In the genomic region with DNA sequence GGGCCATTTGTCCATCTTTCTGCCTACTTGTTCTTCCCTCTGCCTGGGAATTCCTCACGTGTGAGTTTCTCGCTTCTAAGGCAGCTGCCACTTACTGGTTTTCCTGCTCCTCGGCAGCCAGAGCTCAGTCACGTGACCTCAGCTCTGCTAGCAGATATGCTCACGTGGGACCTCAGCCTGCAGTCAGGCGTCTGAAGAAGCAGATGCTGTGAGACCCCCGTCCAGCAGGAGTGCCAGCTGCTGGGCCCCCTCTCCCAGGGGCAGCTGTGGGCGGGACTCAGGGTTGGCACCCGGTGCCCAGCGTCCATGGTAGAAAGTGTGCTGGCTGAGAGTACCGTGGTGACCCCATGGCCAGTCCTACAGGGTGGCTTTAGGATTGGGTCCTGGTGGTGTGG, we compare ENCODE assay signal across 8 cellular contexts.
DNase-seq lines count a peak whose midpoint lies in the region; ATAC-seq and TF ChIP-seq lines count a peak whose summit lies in the region.

No MANE protein-coding gene starts in this region.

- no peaks in the 10 kb centered on the region for H4K20me1 ChIP-seq in GM23248 (ENCODE audit: insufficient read depth)

- H3F3A ChIP-seq in GM23248 (ENCODE audit: insufficient read depth) = no peaks in the 10 kb centered on the region

- H3K36me3 ChIP-seq in GM23248 (ENCODE audit: low read depth) = no peaks in the 10 kb centered on the region
- no peaks in the 10 kb centered on the region for H3K36me3 ChIP-seq in mucosa of descending colon (ENCODE audit: low read depth)

- intact Hi-C loops in mucosa of descending colon (cut with DNase I, micrococcal nuclease) = no loop called here

- H3K4me3 ChIP-seq in GM23248 (no peak overlapping the region), choroid plexus epithelial cell (ENCODE audit: low read depth, low read length) (no peak overlapping the region), mucosa of descending colon (no peak overlapping the region)

- H3K9me3 ChIP-seq in GM23248 (ENCODE audit: low read depth) (no peaks in the 10 kb centered on the region), mucosa of descending colon (no peaks in the 10 kb centered on the region)

- no peak overlapping the region for H3K27ac ChIP-seq in GM23248

- peak; percentile 81 for DNase-seq in AG20443 (ENCODE audit: low spot score)
- peak; percentile 62 for DNase-seq in GM23248
- DNase-seq in SW480 (ENCODE audit: low spot score) = peak; percentile 17
- DNase-seq in choroid plexus epithelial cell (ENCODE audit: low read depth) = peak; percentile 83
- peak; percentile 55 to 85 (median 78) for DNase-seq in mucosa of descending colon
- peak; percentile 41 for DNase-seq in superior temporal gyrus (ENCODE audit: extremely low spot score)
- no peak for DNase-seq in NCI-H1436 treated with DMSO at 0.1 percent for 48 hours (lab: John Stamatoyannopoulos, UW)

- ATAC-seq in mucosa of descending colon (peak; percentile 71), GM19463 (IDR thresholded peaks at IDR 0.05; ENCODE audit: unreplicated experiment) (no peak)

- no peaks in the 10 kb centered on the region for H3K79me2 ChIP-seq in GM23248 (ENCODE audit: insufficient read depth)

- WGBS in GM23248 (ENCODE audit: low coverage in 1 of 2, low lambda C conversion rate in 2 of 2, missing lambda C conversion rate in 2 of 2), 2 experiments = 68 to 72% methylated on average over 11 of the region's 11 CpGs

- H2AFZ ChIP-seq in GM23248 = no peak overlapping the region

- in situ Hi-C loops in GM23248 (cut with MboI) = no loop called here

- H3K9ac ChIP-seq in GM23248 = no peak overlapping the region

- H3K27me3 ChIP-seq in GM23248 (replicated peaks; ENCODE audit: insufficient read depth) = no peaks in the 10 kb centered on the region; the same call in 1 of the 2 replicates

- no peaks in the 10 kb centered on the region for H3K9me2 ChIP-seq in GM23248 (ENCODE audit: insufficient read depth)

- H3K4me2 ChIP-seq in GM23248 (ENCODE audit: unreplicated experiment) = no peak overlapping the region

- TF ChIP-seq CTCF in choroid plexus epithelial cell (conservative IDR thresholded peaks at IDR 0.05; ENCODE audit: low read depth, low read length) = no peak
- no peak for TF ChIP-seq CTCF in mucosa of descending colon (IDR thresholded peaks at IDR 0.05)

- H3K4me1 ChIP-seq in GM23248 (ENCODE audit: insufficient read depth) (0 out of 2 replicates have a peak, but pooled peaks cover 5% of the 10 kb centered on the region), mucosa of descending colon (ENCODE audit: low read depth) (peaks cover 9% of the 10 kb centered on the region)
